14 cellular contexts compared by ENCODE assay signal in genomic region chr4:74109894-74110605, GRCh38. TPM values are rescaled to one million over a fixed set of nuclear protein-coding genes. Genes with fewer than 3 reads are reported as not detected.
DNase-seq lines count a peak whose midpoint lies in the region; ATAC-seq, FAIRE-seq and TF ChIP-seq lines count a peak whose summit lies in the region.
"Had no signal": no experiment of that assay in that cellular context is flagged by ENCODE, and none has a peak within 500 bp of the region (broad histone marks: within the 10 kb centered on the region; RNA-seq: fewer than 3 reads in every experiment).

No MANE protein-coding gene starts in this region.

- H3K9me3 ChIP-seq in right atrium auricular region (no peaks in the 10 kb centered on the region), mammary epithelial cell (replicated peaks; ENCODE audit: insufficient read depth, low read length) (no peaks in the 10 kb centered on the region), lung (ENCODE audit: control insufficient read depth in 2 of 2, insufficient read depth in 1 of 2, low read length in 1 of 2) (no peaks in the 10 kb centered on the region)
- no peaks in the 10 kb centered on the region for H3K9me3 ChIP-seq in CD4-positive, alpha-beta T cell (ENCODE audit: control insufficient read depth, low read length)

- H2AFZ ChIP-seq in mammary epithelial cell (ENCODE audit: low read depth, low read length) = no peak overlapping the region

- peak overlapping the region; percentile 78 for H3K9ac ChIP-seq in mammary epithelial cell (ENCODE audit: insufficient read depth, low read length)
- H3K9ac ChIP-seq: KMS-11 had no signal

- WGBS in mammary epithelial cell (ENCODE audit: low coverage, missing lambda C conversion rate) = 31% methylated on average over 6 of the region's 6 CpGs
- 77 to 88% methylated on average over 6 of the region's 6 CpGs for WGBS in lung, 2 donors

- in situ Hi-C loops in mammary epithelial cell (cut with MboI; ENCODE audit: low sequenced_read_pairs in 2 of 2) = loop anchor here in 1 of 2 donors (10.0 to 25.0 kb wide), 2 partner anchors 198 to 445 kb away; no protein-coding TSS in a partner anchor

- FAIRE-seq in urothelium cell line (lab: Jason Lieb, UNC) = no peak

- H3K4me3 Mint-ChIP-seq in CD4-positive, alpha-beta T cell = no peak overlapping the region
- H3K4me3 Mint-ChIP-seq: B cell; stimulated activated naive B cell treated with anti-CD40 and anti-IgM and Interleukin-4, amounts not matched to agents 10 μg/mL and 1 μg/mL and 100 μg/mL, for 72 hours had no signal

- H3K4me1 ChIP-seq in right atrium auricular region (peaks cover 0 to 47% of the 10 kb centered on the region in 2 donors), mammary epithelial cell (ENCODE audit: insufficient read depth, low read length) (peaks cover 65% of the 10 kb centered on the region), lung (ENCODE audit: control insufficient read depth in 2 of 2, insufficient read depth in 2 of 2, low read length in 2 of 2) (peaks cover 0 to 15% of the 10 kb centered on the region in 2 donors)

- H3K4me2 ChIP-seq in mammary epithelial cell (ENCODE audit: insufficient read depth, low read depth, low read length) = peak overlapping the region; percentile 85
- H3K4me2 ChIP-seq: KMS-11 had no signal

- H3K27me3 ChIP-seq in right atrium auricular region (no peaks in the 10 kb centered on the region), mammary epithelial cell (ENCODE audit: insufficient read depth, low read length) (no peaks in the 10 kb centered on the region), lung (ENCODE audit: control insufficient read depth, insufficient read depth) (no peaks in the 10 kb centered on the region)
- H3K27me3 ChIP-seq in CD4-positive, alpha-beta T cell (ENCODE audit: control insufficient read depth, insufficient read depth, low read length) = no peaks in the 10 kb centered on the region

- H3K4me1 Mint-ChIP-seq in CD4-positive, alpha-beta T cell (ENCODE audit: low read depth) = no peaks in the 10 kb centered on the region
- H3K4me1 Mint-ChIP-seq: B cell; stimulated activated naive B cell treated with anti-CD40 and anti-IgM and Interleukin-4, amounts not matched to agents 10 μg/mL and 1 μg/mL and 100 μg/mL, for 72 hours had no signal

- TSS peak; percentile 5 for BruUV-seq in mammary epithelial cell (replicated peaks; lab: Mats Ljungman, UMichigan)

- TF ChIP-seq CTCF in right atrium auricular region (IDR thresholded peaks at IDR 0.05) (no peak), mammary epithelial cell (conservative IDR thresholded peaks at IDR 0.05 in 1 of 2, IDR thresholded peaks at IDR 0.05 in 1 of 2; ENCODE audit: extremely low read depth in 1 of 2, insufficient read depth in 1 of 2, low read depth in 1 of 2, low read length in 2 of 2) (no peak), lung (IDR thresholded peaks at IDR 0.05; ENCODE audit: control extremely low read depth, extremely low read depth) (no peak)
- TF ChIP-seq CTCF in CD4-positive, alpha-beta T cell (IDR thresholded peaks at IDR 0.05) = no peak

- H3K4me3 ChIP-seq in right atrium auricular region = no peak overlapping the region
- no peak overlapping the region for H3K4me3 ChIP-seq in mammary epithelial cell (replicated peaks in 1 of 3; ENCODE audit: insufficient read depth in 1 of 3, low read depth in 2 of 3, low read length in 3 of 3)
- no peak overlapping the region for H3K4me3 ChIP-seq in lung

- H3K27me3 Mint-ChIP-seq in CD4-positive, alpha-beta T cell = peaks cover 6% of the 10 kb centered on the region

- H3K27ac ChIP-seq in right atrium auricular region (peak overlapping the region; percentile 70 to 76), mammary epithelial cell (ENCODE audit: insufficient read depth, low read depth, low read length) (peak overlapping the region; percentile 99), lung (ENCODE audit: low read depth in 1 of 2, low read length in 1 of 2) (peak overlapping the region in 1 of 2 donors; percentile 87)
- H3K27ac ChIP-seq in CD4-positive, alpha-beta T cell (ENCODE audit: low read depth, low read length) = no peak overlapping the region
- H3K27ac ChIP-seq: KMS-11 had no signal

- POLR2A ChIA-PET in CD4-positive, alpha-beta T cell (lab: Charles Lee) = no interaction called here

- H3K79me2 ChIP-seq in mammary epithelial cell (ENCODE audit: insufficient read depth, low read length) = peaks cover 7% of the 10 kb centered on the region

- H3K27ac Mint-ChIP-seq in CD4-positive, alpha-beta T cell = no peak overlapping the region
- H3K27ac Mint-ChIP-seq: B cell; stimulated activated naive B cell treated with anti-CD40 and anti-IgM and Interleukin-4, amounts not matched to agents 10 μg/mL and 1 μg/mL and 100 μg/mL, for 72 hours had no signal

- CTCF ChIA-PET in mammary epithelial cell (lab: Charles Lee; ENCODE audit: low non-redundant PET) = interaction anchor here (0.6 kb wide), 1 partner anchor 561 kb away, joined by 4 read pairs; no protein-coding TSS in a partner anchor
- CTCF ChIA-PET in CD4-positive, alpha-beta T cell (lab: Charles Lee) = no interaction called here

- peak; percentile 19 for ATAC-seq in lung (ENCODE audit: insufficient read depth, low FRiP score)
- ATAC-seq in CD4-positive, alpha-beta T cell (ENCODE audit: poor library complexity) = no peak
- ATAC-seq: stimulated activated naive B cell treated with anti-CD40 and anti-IgM and Interleukin-4, amounts not matched to agents 10 μg/mL and 1 μg/mL and 100 μg/mL, for 72 hours had no signal

- H3K36me3 ChIP-seq in right atrium auricular region (no peaks in the 10 kb centered on the region), mammary epithelial cell (ENCODE audit: insufficient read depth, low read length) (no peaks in the 10 kb centered on the region), lung (ENCODE audit: control insufficient read depth in 2 of 2, insufficient read depth in 2 of 2, low read length in 2 of 2) (no peaks in the 10 kb centered on the region)

- no peaks in the 10 kb centered on the region for H3K36me3 Mint-ChIP-seq in CD4-positive, alpha-beta T cell (ENCODE audit: low read depth)
- H3K36me3 Mint-ChIP-seq: stimulated activated naive B cell treated with anti-CD40 and anti-IgM and Interleukin-4, amounts not matched to agents 10 μg/mL and 1 μg/mL and 100 μg/mL, for 72 hours had no signal

- H4K20me1 ChIP-seq in mammary epithelial cell (ENCODE audit: insufficient read depth, low read length) = no peaks in the 10 kb centered on the region

- dilution Hi-C loops in mammary epithelial cell (cut with HindIII; ENCODE audit: low sequenced_read_pairs) = no loop called here

- H3K9me3 Mint-ChIP-seq in CD4-positive, alpha-beta T cell = no peaks in the 10 kb centered on the region
- H3K9me3 Mint-ChIP-seq: stimulated activated naive B cell treated with anti-CD40 and anti-IgM and Interleukin-4, amounts not matched to agents 10 μg/mL and 1 μg/mL and 100 μg/mL, for 72 hours had no signal

- DNase-seq in right atrium auricular region (ENCODE audit: low spot score) (no peak), cardiac septum (ENCODE audit: low spot score) (no peak), mammary epithelial cell (peak; percentile 92), lung (ENCODE audit: low spot score) (no peak), urothelium cell line (ENCODE audit: low spot score) (peak; percentile 49)
- DNase-seq in effector CD4-positive, alpha-beta T cell = no peak
- no peak for DNase-seq in CD4-positive, alpha-beta T cell
- no peak for DNase-seq in stimulated activated CD4-positive, alpha-beta T cell treated with anti-CD3 and anti-CD28 coated beads, Interleukin-4, amount 100 ng/mL, for 4 hours
- DNase-seq: activated CD8-positive, alpha-beta memory T cell treated with anti-CD3 and anti-CD28 coated beads, Interleukin-2, amount 50 U/mL, for 4 hours; posterior cingulate gyrus; SHP77; stimulated activated naive B cell treated with anti-CD40 and anti-IgM and Interleukin-4, amounts not matched to agents 10 μg/mL and 1 μg/mL and 100 μg/mL, for 72 hours had no signal

- intact Hi-C loops in cardiac septum (cut with DNase I) = no loop called here
- intact Hi-C loops in mammary epithelial cell (cut with micrococcal nuclease) = loop anchor here (1.0 to 5.0 kb wide), 4 partner anchors 11 to 383 kb away; partner anchors contain the start of gene CXCL2
- intact Hi-C loops in CD4-positive, alpha-beta T cell (cut with DNase I, micrococcal nuclease) = no loop called here

RNA-seq across cellular contexts. Expression of gene CXCL2, which starts 11.1 kb away (rescaled TPM):
- total RNA-seq in right atrium auricular region = 10 to 100 TPM; 19.4 to 21.5 TPM
- 4.1 TPM for total RNA-seq in cardiac septum
- 10 to 100 TPM in 1 of 2 donors, 1 to 10 TPM in 1; 2.3 to 34.1 TPM for total RNA-seq in mammary epithelial cell
- 4.8 TPM for polyA plus RNA-seq in mammary epithelial cell
- polyA minus RNA-seq in mammary epithelial cell = 5.5 TPM
- 100 to 1,000 TPM in 1 of 2 donors, 10 to 100 TPM in 1; 82.2 to 127 TPM for total RNA-seq in lung
- 100 to 1,000 TPM in 1 of 2 donors, 10 to 100 TPM in 1; 98.4 to 291 TPM for polyA plus RNA-seq in lung
- 1 to 10 TPM; 3.4 to 3.8 TPM for total RNA-seq in CD4-positive, alpha-beta T cell
- total RNA-seq: B cell had no signal

RNA-seq across cellular contexts. Expression of gene MTHFD2L, which starts 47.9 kb away (rescaled TPM):
- total RNA-seq in right atrium auricular region = 10 to 100 TPM in 1 of 2 donors, 1 to 10 TPM in 1; 8.3 to 11.5 TPM
- 14.5 TPM for total RNA-seq in cardiac septum
- 10 to 100 TPM; 63.2 to 68.5 TPM for total RNA-seq in mammary epithelial cell
- 11.5 TPM for polyA plus RNA-seq in mammary epithelial cell
- polyA minus RNA-seq in mammary epithelial cell = 73.2 TPM
- 10 to 100 TPM; 15.8 to 32.1 TPM for total RNA-seq in lung
- polyA plus RNA-seq in lung = 10 to 100 TPM; 11.9 to 15.0 TPM
- 10 to 100 TPM; 13.7 to 14.4 TPM for total RNA-seq in CD4-positive, alpha-beta T cell

Comparison
In these comparisons a context has a peak if more than half of its experiments do, and no peak if none do; other contexts are left out.
1. DNase-seq: peak in mammary epithelial cell (single experiment) and urothelium cell line (single experiment); none in right atrium auricular region (single experiment), cardiac septum (single experiment), lung (single experiment), effector CD4-positive, alpha-beta T cell (single experiment), CD4-positive, alpha-beta T cell (0 of 10) and stimulated activated CD4-positive, alpha-beta T cell treated with anti-CD3 and anti-CD28 coated beads, Interleukin-4, amount 100 ng/mL, for 4 hours (0 of 2).